1 cellular context compared by ENCODE assay signal in the genomic region with DNA sequence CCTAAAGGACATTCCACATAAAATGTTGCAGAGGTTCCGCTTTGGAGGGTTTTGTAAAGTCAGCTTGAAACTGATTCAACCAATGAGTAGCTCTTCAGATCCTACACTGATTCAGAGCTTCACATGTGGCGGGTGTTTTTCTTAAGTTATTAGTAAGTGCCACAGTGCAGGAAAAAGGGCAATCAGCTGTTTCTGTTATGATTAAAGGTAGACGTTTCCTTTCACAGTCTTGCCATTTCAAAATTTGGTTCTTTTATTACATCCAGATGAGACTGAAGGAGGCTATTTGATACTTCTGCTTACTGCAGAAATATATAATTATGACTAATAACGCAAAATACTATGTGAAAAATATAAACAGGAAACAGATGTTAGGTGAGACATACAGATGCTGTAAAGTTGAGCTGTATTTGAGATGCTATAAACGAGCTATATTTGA.
TF ChIP-seq lines count a peak whose summit lies in the region.

No MANE protein-coding gene starts in this region.

TF ChIP-seq in GM12878, 131 proteins besides CTCF, POLR2A, EP300 and RAD21 (continued from another document and continues in another):
- TF ChIP-seq, protein P1, sequence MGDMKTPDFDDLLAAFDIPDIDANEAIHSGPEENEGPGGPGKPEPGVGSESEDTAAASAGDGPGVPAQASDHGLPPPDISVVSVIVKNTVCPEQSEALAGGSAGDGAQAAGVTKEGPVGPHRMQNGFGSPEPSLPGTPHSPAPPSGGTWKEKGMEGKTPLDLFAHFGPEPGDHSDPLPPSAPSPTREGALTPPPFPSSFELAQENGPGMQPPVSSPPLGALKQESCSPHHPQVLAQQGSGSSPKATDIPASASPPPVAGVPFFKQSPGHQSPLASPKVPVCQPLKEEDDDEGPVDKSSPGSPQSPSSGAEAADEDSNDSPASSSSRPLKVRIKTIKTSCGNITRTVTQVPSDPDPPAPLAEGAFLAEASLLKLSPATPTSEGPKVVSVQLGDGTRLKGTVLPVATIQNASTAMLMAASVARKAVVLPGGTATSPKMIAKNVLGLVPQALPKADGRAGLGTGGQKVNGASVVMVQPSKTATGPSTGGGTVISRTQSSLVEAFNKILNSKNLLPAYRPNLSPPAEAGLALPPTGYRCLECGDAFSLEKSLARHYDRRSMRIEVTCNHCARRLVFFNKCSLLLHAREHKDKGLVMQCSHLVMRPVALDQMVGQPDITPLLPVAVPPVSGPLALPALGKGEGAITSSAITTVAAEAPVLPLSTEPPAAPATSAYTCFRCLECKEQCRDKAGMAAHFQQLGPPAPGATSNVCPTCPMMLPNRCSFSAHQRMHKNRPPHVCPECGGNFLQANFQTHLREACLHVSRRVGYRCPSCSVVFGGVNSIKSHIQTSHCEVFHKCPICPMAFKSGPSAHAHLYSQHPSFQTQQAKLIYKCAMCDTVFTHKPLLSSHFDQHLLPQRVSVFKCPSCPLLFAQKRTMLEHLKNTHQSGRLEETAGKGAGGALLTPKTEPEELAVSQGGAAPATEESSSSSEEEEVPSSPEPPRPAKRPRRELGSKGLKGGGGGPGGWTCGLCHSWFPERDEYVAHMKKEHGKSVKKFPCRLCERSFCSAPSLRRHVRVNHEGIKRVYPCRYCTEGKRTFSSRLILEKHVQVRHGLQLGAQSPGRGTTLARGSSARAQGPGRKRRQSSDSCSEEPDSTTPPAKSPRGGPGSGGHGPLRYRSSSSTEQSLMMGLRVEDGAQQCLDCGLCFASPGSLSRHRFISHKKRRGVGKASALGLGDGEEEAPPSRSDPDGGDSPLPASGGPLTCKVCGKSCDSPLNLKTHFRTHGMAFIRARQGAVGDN (IDR thresholded peaks at IDR 0.05), result no peak
- TF ChIP-seq, protein P2, sequence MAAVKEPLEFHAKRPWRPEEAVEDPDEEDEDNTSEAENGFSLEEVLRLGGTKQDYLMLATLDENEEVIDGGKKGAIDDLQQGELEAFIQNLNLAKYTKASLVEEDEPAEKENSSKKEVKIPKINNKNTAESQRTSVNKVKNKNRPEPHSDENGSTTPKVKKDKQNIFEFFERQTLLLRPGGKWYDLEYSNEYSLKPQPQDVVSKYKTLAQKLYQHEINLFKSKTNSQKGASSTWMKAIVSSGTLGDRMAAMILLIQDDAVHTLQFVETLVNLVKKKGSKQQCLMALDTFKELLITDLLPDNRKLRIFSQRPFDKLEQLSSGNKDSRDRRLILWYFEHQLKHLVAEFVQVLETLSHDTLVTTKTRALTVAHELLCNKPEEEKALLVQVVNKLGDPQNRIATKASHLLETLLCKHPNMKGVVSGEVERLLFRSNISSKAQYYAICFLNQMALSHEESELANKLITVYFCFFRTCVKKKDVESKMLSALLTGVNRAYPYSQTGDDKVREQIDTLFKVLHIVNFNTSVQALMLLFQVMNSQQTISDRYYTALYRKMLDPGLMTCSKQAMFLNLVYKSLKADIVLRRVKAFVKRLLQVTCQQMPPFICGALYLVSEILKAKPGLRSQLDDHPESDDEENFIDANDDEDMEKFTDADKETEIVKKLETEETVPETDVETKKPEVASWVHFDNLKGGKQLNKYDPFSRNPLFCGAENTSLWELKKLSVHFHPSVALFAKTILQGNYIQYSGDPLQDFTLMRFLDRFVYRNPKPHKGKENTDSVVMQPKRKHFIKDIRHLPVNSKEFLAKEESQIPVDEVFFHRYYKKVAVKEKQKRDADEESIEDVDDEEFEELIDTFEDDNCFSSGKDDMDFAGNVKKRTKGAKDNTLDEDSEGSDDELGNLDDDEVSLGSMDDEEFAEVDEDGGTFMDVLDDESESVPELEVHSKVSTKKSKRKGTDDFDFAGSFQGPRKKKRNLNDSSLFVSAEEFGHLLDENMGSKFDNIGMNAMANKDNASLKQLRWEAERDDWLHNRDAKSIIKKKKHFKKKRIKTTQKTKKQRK (IDR thresholded peaks at IDR 0.05; ENCODE audit: low read depth, low read length), result no peak
- no peak for TF ChIP-seq ELK1 (IDR thresholded peaks at IDR 0.05; ENCODE audit: low read depth, low read length)
- no peak for TF ChIP-seq ZNF384 (IDR thresholded peaks at IDR 0.05; ENCODE audit: borderline replicate concordance, low read depth, low read length)
- no peak for TF ChIP-seq PRDM15 (CRISPR knock-in tag; IDR thresholded peaks at IDR 0.05)
- TF ChIP-seq TARDBP (IDR thresholded peaks at IDR 0.05; ENCODE audit: borderline replicate concordance), result no peak
- no peak for TF ChIP-seq SP1 (IDR thresholded peaks at IDR 0.05; ENCODE audit: low read depth, low read length)
- peak; percentile 77 for TF ChIP-seq RUNX3 (IDR thresholded peaks at IDR 0.05; ENCODE audit: low read length)
- no peak for TF ChIP-seq PAX8 (IDR thresholded peaks at IDR 0.05)
- TF ChIP-seq NR2F1 (conservative IDR thresholded peaks at IDR 0.05), result no peak
- TF ChIP-seq, protein P3, sequence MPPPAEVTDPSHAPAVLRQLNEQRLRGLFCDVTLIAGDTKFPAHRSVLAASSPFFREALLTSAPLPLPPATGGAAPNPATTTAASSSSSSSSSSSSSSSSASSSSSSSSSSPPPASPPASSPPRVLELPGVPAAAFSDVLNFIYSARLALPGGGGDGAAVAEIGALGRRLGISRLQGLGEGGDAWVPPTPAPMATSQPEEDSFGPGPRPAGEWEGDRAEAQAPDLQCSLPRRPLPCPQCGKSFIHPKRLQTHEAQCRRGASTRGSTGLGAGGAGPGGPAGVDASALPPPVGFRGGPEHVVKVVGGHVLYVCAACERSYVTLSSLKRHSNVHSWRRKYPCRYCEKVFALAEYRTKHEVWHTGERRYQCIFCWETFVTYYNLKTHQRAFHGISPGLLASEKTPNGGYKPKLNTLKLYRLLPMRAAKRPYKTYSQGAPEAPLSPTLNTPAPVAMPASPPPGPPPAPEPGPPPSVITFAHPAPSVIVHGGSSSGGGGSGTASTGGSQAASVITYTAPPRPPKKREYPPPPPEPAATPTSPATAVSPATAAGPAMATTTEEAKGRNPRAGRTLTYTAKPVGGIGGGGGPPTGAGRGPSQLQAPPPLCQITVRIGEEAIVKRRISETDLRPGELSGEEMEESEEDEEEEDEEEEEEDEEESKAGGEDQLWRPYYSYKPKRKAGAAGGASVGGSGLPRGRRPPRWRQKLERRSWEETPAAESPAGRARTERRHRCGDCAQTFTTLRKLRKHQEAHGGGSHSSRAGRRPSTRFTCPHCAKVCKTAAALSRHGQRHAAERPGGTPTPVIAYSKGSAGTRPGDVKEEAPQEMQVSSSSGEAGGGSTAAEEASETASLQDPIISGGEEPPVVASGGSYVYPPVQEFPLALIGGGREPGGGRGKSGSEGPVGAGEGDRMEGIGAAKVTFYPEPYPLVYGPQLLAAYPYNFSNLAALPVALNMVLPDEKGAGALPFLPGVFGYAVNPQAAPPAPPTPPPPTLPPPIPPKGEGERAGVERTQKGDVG (CRISPR knock-in tag; IDR thresholded peaks at IDR 0.05), result no peak
- TF ChIP-seq RELB (IDR thresholded peaks at IDR 0.05; ENCODE audit: low read depth), result no peak
- no peak for TF ChIP-seq TBL1XR1 (IDR thresholded peaks at IDR 0.05; ENCODE audit: low read depth, low read length)
- no peak for TF ChIP-seq SMARCA5 (IDR thresholded peaks at IDR 0.05)
- TF ChIP-seq KLF5 (IDR thresholded peaks at IDR 0.05; ENCODE audit: partially characterized antibody), result no peak
- TF ChIP-seq REST (IDR thresholded peaks at IDR 0.05; ENCODE audit: low read depth, low read length), result no peak
- TF ChIP-seq HDGF (IDR thresholded peaks at IDR 0.05), result no peak
- TF ChIP-seq, protein P4, sequence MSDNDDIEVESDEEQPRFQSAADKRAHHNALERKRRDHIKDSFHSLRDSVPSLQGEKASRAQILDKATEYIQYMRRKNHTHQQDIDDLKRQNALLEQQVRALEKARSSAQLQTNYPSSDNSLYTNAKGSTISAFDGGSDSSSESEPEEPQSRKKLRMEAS (IDR thresholded peaks at IDR 0.05; ENCODE audit: low read depth, low read length), result no peak
- no peak for TF ChIP-seq ESRRA (IDR thresholded peaks at IDR 0.05; ENCODE audit: low read length)
- TF ChIP-seq, protein P5, sequence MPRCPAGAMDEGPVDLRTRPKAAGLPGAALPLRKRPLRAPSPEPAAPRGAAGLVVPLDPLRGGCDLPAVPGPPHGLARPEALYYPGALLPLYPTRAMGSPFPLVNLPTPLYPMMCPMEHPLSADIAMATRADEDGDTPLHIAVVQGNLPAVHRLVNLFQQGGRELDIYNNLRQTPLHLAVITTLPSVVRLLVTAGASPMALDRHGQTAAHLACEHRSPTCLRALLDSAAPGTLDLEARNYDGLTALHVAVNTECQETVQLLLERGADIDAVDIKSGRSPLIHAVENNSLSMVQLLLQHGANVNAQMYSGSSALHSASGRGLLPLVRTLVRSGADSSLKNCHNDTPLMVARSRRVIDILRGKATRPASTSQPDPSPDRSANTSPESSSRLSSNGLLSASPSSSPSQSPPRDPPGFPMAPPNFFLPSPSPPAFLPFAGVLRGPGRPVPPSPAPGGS (IDR thresholded peaks at IDR 0.05; ENCODE audit: borderline replicate concordance, insufficient read depth, low read depth, low read length, poor library complexity, severe bottlenecking), result no peak
- no peak for TF ChIP-seq SMAD5 (IDR thresholded peaks at IDR 0.05; ENCODE audit: low read depth)
- TF ChIP-seq YY1 (IDR thresholded peaks at IDR 0.05; ENCODE audit: low read depth, low read length), result no peak
- no peak for TF ChIP-seq FOXK2 (IDR thresholded peaks at IDR 0.05)
- TF ChIP-seq IKZF1 (conservative IDR thresholded peaks at IDR 0.05), result peak; percentile 53
- no peak for TF ChIP-seq MXI1 (IDR thresholded peaks at IDR 0.05; ENCODE audit: low read depth, low read length)
- TF ChIP-seq RFX5 (IDR thresholded peaks at IDR 0.05; ENCODE audit: low read depth, low read length), result no peak
- TF ChIP-seq, protein P6, sequence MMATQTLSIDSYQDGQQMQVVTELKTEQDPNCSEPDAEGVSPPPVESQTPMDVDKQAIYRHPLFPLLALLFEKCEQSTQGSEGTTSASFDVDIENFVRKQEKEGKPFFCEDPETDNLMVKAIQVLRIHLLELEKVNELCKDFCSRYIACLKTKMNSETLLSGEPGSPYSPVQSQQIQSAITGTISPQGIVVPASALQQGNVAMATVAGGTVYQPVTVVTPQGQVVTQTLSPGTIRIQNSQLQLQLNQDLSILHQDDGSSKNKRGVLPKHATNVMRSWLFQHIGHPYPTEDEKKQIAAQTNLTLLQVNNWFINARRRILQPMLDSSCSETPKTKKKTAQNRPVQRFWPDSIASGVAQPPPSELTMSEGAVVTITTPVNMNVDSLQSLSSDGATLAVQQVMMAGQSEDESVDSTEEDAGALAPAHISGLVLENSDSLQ (IDR thresholded peaks at IDR 0.05), result no peak
- TF ChIP-seq SREBF2 (IDR thresholded peaks at IDR 0.05; ENCODE audit: low read length), result no peak
